ENCODE assay signal across 11 cellular contexts in genomic region chr3:113277886-113278598, GRCh38.
DNase-seq lines count a peak whose midpoint lies in the region; ATAC-seq and TF ChIP-seq lines count a peak whose summit lies in the region.
"Had no signal": no experiment of that assay in that cellular context is flagged by ENCODE, and none has a peak within 500 bp of the region (broad histone marks: within the 10 kb centered on the region; RNA-seq: fewer than 3 reads in every experiment).

No MANE protein-coding gene starts in this region.

- H3K4me3 ChIP-seq in OCI-LY7 (ENCODE audit: low read depth, low read length, poor library complexity, severe bottlenecking): no peak overlapping the region
- H3K4me3 ChIP-seq in uterus: no peak overlapping the region
- H3K4me3 ChIP-seq: heart left ventricle had no signal

- H3K9me3 Mint-ChIP-seq in natural killer cell: no peaks in the 10 kb centered on the region
- H3K9me3 Mint-ChIP-seq: activated naive CD8-positive, alpha-beta T cell treated with anti-CD3 and anti-CD28 coated beads, Interleukin-2, amount 50 U/mL, for 24 hours had no signal

- H3K4me1 Mint-ChIP-seq in natural killer cell: peaks cover 19 to 22% of the 10 kb centered on the region in 2 donors

- CTCF ChIA-PET in OCI-LY7 (lab: Charles Lee; ENCODE audit: unreplicated experiment) (no interaction called here), HEK293T (lab: Yijun Ruan, JAX) (no interaction called here)

- H3K27ac Mint-ChIP-seq in natural killer cell: no peak overlapping the region
- H3K27ac Mint-ChIP-seq: activated naive CD8-positive, alpha-beta T cell treated with anti-CD3 and anti-CD28 coated beads, Interleukin-2, amount 50 U/mL, for 24 hours had no signal

- H3K36me3 Mint-ChIP-seq in natural killer cell: no peaks in the 10 kb centered on the region

- H3K4me2 ChIP-seq in OCI-LY7 (ENCODE audit: low read length): no peak overlapping the region

- no TSS peak for BruUV-seq in OCI-LY7 (replicated peaks; lab: Mats Ljungman, UMichigan)

- DNase-seq in activated CD8-positive, alpha-beta memory T cell treated with anti-CD3 and anti-CD28 coated beads for 24 hours: peak; percentile 28
- DNase-seq in activated CD8-positive, alpha-beta memory T cell treated with anti-CD3 and anti-CD28 coated beads, Interleukin-2, amount 50 U/mL, for 4 hours: no peak
- no peak for DNase-seq in OCI-LY7 (ENCODE audit: low spot score)
- DNase-seq in foreskin keratinocyte: no peak
- DNase-seq in uterus: peak in 1 of 2 donors; percentile 21
- DNase-seq in HEK293T (ENCODE audit: extremely low spot score): no peak
- no peak for DNase-seq in natural killer cell
- DNase-seq: activated naive CD8-positive, alpha-beta T cell treated with anti-CD3 and anti-CD28 coated beads, Interleukin-2, amount 50 U/mL, for 24 hours; heart left ventricle had no signal

- H3K27ac ChIP-seq in OCI-LY7 (ENCODE audit: low read depth, low read length, poor library complexity, severe bottlenecking) (no peak overlapping the region), foreskin keratinocyte (no peak overlapping the region), uterus (peak overlapping the region; percentile 32 to 87)

- H3K27me3 ChIP-seq in foreskin keratinocyte (no peaks in the 10 kb centered on the region), uterus (no peaks in the 10 kb centered on the region)
- H3K27me3 ChIP-seq: heart left ventricle had no signal

- POLR2A ChIA-PET in OCI-LY7 (lab: Charles Lee): no interaction called here
- POLR2A ChIA-PET in HEK293T (lab: Yijun Ruan, JAX): interaction anchor here (1.5 kb wide), 1 partner anchor 67 kb away, joined by 3 read pairs; no protein-coding TSS in a partner anchor

- no peaks in the 10 kb centered on the region for H3K9me2 ChIP-seq in OCI-LY7 (ENCODE audit: insufficient read depth, low read length)

- H3K9me3 ChIP-seq in OCI-LY7 (ENCODE audit: low read length) (no peaks in the 10 kb centered on the region), uterus (no peaks in the 10 kb centered on the region)
- H3K9me3 ChIP-seq: heart left ventricle had no signal

- H3K27me3 Mint-ChIP-seq in natural killer cell (ENCODE audit: low read depth in 2 of 2): peaks cover 0 to 8% of the 10 kb centered on the region in 2 donors

- H3K36me3 ChIP-seq in OCI-LY7 (ENCODE audit: insufficient read depth, low read length): no peaks in the 10 kb centered on the region
- H3K36me3 ChIP-seq in uterus: no peaks in the 10 kb centered on the region

- H2AFZ ChIP-seq in OCI-LY7 (ENCODE audit: low read length): no peak overlapping the region

- peak; percentile 29; the same call in 1 of the 2 replicates for TF ChIP-seq CTCF in OCI-LY7 (conservative IDR thresholded peaks at IDR 0.05; ENCODE audit: low read length)
- TF ChIP-seq CTCF in foreskin keratinocyte (conservative IDR thresholded peaks at IDR 0.05): peak; percentile 60
- no peak for TF ChIP-seq CTCF in uterus (IDR thresholded peaks at IDR 0.05)
- no peak for TF ChIP-seq CTCF in natural killer cell (IDR thresholded peaks at IDR 0.05)

- H3K4me3 Mint-ChIP-seq in natural killer cell: no peak overlapping the region
- H3K4me3 Mint-ChIP-seq: activated naive CD8-positive, alpha-beta T cell treated with anti-CD3 and anti-CD28 coated beads, Interleukin-2, amount 50 U/mL, for 24 hours had no signal

- intact Hi-C loops in OCI-LY7 (cut with micrococcal nuclease; ENCODE audit: unreplicated experiment) (no loop called here), uterus (cut with DNase I; ENCODE audit: low total_unique reads) (no loop called here), natural killer cell (cut with micrococcal nuclease) (no loop called here)

- ATAC-seq in foreskin keratinocyte: no peak
- ATAC-seq in HG02970 (IDR thresholded peaks at IDR 0.05; ENCODE audit: low FRiP score, unreplicated experiment): no peak
- no peak for ATAC-seq in natural killer cell
- ATAC-seq: activated naive CD8-positive, alpha-beta T cell treated with anti-CD3 and anti-CD28 coated beads, Interleukin-2, amount 50 U/mL, for 24 hours; heart left ventricle; Panc1 had no signal

- no peak for TF ChIP-seq POLR2A in uterus (IDR thresholded peaks at IDR 0.05)

- no peaks in the 10 kb centered on the region for H3K79me2 ChIP-seq in OCI-LY7 (ENCODE audit: insufficient read depth, low read depth, low read length)

- H4K20me1 ChIP-seq in OCI-LY7 (ENCODE audit: insufficient read depth, low read length): no peaks in the 10 kb centered on the region

- peaks cover 17% of the 10 kb centered on the region for H3K4me1 ChIP-seq in OCI-LY7 (ENCODE audit: insufficient read depth, low read length, poor library complexity, severe bottlenecking)
- no peaks in the 10 kb centered on the region for H3K4me1 ChIP-seq in foreskin keratinocyte
- peaks cover 7 to 13% of the 10 kb centered on the region in 2 donors for H3K4me1 ChIP-seq in uterus

TF ChIP-seq in HEK293T, 16 proteins besides CTCF, POLR2A, EP300 and RAD21:
- TF ChIP-seq FOXK2 (IDR thresholded peaks at IDR 0.05): no peak
- TF ChIP-seq PKNOX1 (IDR thresholded peaks at IDR 0.05): no peak
- TF ChIP-seq ZNF384 (IDR thresholded peaks at IDR 0.05): no peak
- no peak for TF ChIP-seq FOXM1 (IDR thresholded peaks at IDR 0.05; ENCODE audit: borderline replicate concordance)
- TF ChIP-seq SUZ12 (IDR thresholded peaks at IDR 0.05): no peak
- no peak for TF ChIP-seq BHLHE40 (IDR thresholded peaks at IDR 0.05; ENCODE audit: borderline replicate concordance)
- no peak for TF ChIP-seq ARNT (IDR thresholded peaks at IDR 0.05)
- TF ChIP-seq LEF1 (IDR thresholded peaks at IDR 0.05; ENCODE audit: borderline replicate concordance): no peak
- no peak for TF ChIP-seq ELF4 (IDR thresholded peaks at IDR 0.05)
- no peak for TF ChIP-seq NFRKB (IDR thresholded peaks at IDR 0.05)
- TF ChIP-seq TARDBP (IDR thresholded peaks at IDR 0.05): no peak
- TF ChIP-seq CTBP1 (IDR thresholded peaks at IDR 0.05; ENCODE audit: borderline replicate concordance): no peak
- no peak for TF ChIP-seq SP1 (IDR thresholded peaks at IDR 0.05)
- no peak for TF ChIP-seq FOXA1 (IDR thresholded peaks at IDR 0.05)
- no peak for TF ChIP-seq L3MBTL2 (conservative IDR thresholded peaks at IDR 0.05)
- no peak for TF ChIP-seq HDGF (IDR thresholded peaks at IDR 0.05; ENCODE audit: borderline replicate concordance)

Comparison
In these comparisons a context has a peak if more than half of its experiments do, and no peak if none do; other contexts are left out.
1. H3K27ac ChIP-seq: peak in uterus (2 of 2); none in OCI-LY7 (single experiment) and foreskin keratinocyte (single experiment).
2. CTCF ChIP-seq: peak in OCI-LY7 (single experiment) and foreskin keratinocyte (single experiment); none in uterus (0 of 4) and natural killer cell (single experiment).